ENCODE assay signal across 1 cellular context in the genomic region with DNA sequence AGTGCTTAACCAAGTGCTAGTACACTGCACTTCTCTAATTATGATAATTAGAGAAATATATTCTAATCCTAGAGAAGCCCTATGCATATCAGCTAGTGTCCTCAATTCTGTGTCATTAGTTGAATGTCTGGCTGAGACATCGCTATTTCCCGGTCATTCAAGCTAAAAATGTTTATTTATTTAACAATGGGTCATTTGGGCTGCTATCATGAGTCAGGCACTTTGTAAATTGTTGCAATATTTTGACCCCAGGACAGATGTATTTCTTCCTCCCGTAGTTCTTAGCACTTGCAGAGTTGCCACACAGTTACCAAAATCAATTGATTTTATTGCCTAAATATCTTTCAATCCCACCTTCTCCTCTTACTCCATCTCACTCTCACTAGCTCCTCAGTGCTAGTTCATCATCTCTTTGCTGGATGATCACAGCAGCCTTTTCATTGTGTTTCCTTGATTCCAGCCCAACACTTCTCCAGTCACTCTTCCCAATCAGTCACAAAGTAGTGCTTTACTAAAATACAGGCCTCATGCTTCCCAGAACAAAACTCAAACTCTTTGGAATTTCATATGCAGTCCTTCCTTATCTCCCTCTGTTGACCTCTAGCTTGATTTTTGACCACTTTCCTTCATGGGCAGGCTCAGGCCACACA.
TF ChIP-seq lines count a peak whose summit lies in the region.

No MANE protein-coding gene starts in this region.

TF ChIP-seq in WTC11, 78 proteins besides CTCF, POLR2A, EP300 and RAD21 (continued from another document):
- TF ChIP-seq, protein P1, sequence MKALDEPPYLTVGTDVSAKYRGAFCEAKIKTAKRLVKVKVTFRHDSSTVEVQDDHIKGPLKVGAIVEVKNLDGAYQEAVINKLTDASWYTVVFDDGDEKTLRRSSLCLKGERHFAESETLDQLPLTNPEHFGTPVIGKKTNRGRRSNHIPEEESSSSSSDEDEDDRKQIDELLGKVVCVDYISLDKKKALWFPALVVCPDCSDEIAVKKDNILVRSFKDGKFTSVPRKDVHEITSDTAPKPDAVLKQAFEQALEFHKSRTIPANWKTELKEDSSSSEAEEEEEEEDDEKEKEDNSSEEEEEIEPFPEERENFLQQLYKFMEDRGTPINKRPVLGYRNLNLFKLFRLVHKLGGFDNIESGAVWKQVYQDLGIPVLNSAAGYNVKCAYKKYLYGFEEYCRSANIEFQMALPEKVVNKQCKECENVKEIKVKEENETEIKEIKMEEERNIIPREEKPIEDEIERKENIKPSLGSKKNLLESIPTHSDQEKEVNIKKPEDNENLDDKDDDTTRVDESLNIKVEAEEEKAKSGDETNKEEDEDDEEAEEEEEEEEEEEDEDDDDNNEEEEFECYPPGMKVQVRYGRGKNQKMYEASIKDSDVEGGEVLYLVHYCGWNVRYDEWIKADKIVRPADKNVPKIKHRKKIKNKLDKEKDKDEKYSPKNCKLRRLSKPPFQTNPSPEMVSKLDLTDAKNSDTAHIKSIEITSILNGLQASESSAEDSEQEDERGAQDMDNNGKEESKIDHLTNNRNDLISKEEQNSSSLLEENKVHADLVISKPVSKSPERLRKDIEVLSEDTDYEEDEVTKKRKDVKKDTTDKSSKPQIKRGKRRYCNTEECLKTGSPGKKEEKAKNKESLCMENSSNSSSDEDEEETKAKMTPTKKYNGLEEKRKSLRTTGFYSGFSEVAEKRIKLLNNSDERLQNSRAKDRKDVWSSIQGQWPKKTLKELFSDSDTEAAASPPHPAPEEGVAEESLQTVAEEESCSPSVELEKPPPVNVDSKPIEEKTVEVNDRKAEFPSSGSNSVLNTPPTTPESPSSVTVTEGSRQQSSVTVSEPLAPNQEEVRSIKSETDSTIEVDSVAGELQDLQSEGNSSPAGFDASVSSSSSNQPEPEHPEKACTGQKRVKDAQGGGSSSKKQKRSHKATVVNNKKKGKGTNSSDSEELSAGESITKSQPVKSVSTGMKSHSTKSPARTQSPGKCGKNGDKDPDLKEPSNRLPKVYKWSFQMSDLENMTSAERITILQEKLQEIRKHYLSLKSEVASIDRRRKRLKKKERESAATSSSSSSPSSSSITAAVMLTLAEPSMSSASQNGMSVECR (CRISPR knock-in tag; IDR thresholded peaks at IDR 0.05; ENCODE audit: borderline replicate concordance) = no peak
- TF ChIP-seq SMAD4 (CRISPR knock-in tag; IDR thresholded peaks at IDR 0.05) = no peak
